In the genomic region with DNA sequence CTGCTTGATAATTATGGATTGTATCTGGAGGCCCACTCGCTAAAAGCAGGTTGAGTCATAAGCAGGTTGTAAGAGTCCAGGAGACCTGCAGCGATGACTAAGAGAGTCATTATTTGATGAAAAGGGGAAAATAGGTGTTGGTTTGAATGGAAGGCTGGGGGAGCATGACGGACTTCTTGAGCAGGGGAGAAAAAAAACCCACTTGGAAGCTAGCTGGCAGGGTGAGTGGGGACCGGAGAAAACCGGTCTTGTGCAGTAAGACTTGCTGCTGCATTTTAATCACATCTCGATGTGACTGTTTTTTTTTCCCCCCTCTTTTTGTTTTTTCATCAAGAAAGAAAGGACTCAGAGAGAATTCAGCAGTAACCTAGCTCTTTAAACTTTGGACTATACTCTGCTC, we compare ENCODE assay signal across 15 cellular contexts.
A peak's percentile ranks its signal among the peaks of the same experiment; 100 is the strongest.
DNase-seq lines count a peak whose midpoint lies in the region; ATAC-seq, FAIRE-seq and TF ChIP-seq lines count a peak whose summit lies in the region.
"Had no signal": no experiment of that assay in that cellular context is flagged by ENCODE, and none has a peak within 500 bp of the region (broad histone marks: within the 10 kb centered on the region; RNA-seq: fewer than 3 reads in every experiment).

No MANE protein-coding gene starts in this region.

- H3K36me3 ChIP-seq in bronchial epithelial cell (ENCODE audit: control insufficient read depth, insufficient read depth, low read length) (no peaks in the 10 kb centered on the region), neuronal stem cell (replicated peaks in 1 of 2; ENCODE audit: control insufficient read depth in 2 of 2, insufficient read depth in 2 of 2, low read length in 2 of 2) (no peaks in the 10 kb centered on the region)

- TF ChIP-seq CTCF in bronchial epithelial cell (IDR thresholded peaks at IDR 0.05; ENCODE audit: insufficient read depth, low read length, severe bottlenecking) (no peak), type B pancreatic cell (conservative IDR thresholded peaks at IDR 0.05) (no peak)

- WGBS in neuronal stem cell (ENCODE audit: extremely low coverage in 2 of 2, insufficient read length in 2 of 2, insufficient replicate concordance in 1 of 2), 2 donors = no CpG with 5 or more reads among the region's 6 CpGs

- H3K27me3 ChIP-seq in bronchial epithelial cell (ENCODE audit: control insufficient read depth, insufficient read depth, low read length) (no peaks in the 10 kb centered on the region), neuronal stem cell (ENCODE audit: control insufficient read depth in 3 of 3, insufficient read depth in 3 of 3, low read depth in 1 of 3, low read length in 3 of 3) (peaks cover 0 to 5% (median 0%) of the 10 kb centered on the region in 3 experiments)

- no peak overlapping the region for H2BK12ac ChIP-seq in neuronal stem cell (ENCODE audit: low read length)

- H3K4me3 ChIP-seq in bronchial epithelial cell (ENCODE audit: low read depth, low read length) (no peak overlapping the region), neuronal stem cell (ENCODE audit: low read length in 2 of 2) (no peak overlapping the region)

- H3K4me1 Mint-ChIP-seq in type B pancreatic cell (ENCODE audit: unreplicated experiment) = no peaks in the 10 kb centered on the region

- H3K79me1 ChIP-seq in neuronal stem cell (ENCODE audit: low read depth, low read length) = no peaks in the 10 kb centered on the region

- no peak overlapping the region for H3K23ac ChIP-seq in neuronal stem cell (ENCODE audit: low read depth, low read length, poor library complexity)

- no peaks in the 10 kb centered on the region for H3K9me3 Mint-ChIP-seq in type B pancreatic cell

- H3K4me2 ChIP-seq in neuronal stem cell (ENCODE audit: insufficient read depth, low read length, poor library complexity, severe bottlenecking) = no peak overlapping the region

- no peak overlapping the region for H3K14ac ChIP-seq in neuronal stem cell (ENCODE audit: low read length)

- H2AK5ac ChIP-seq in neuronal stem cell (ENCODE audit: low read depth, low read length) = no peak overlapping the region

- FAIRE-seq in bronchial epithelial cell (lab: Jason Lieb, UNC) = no peak
- FAIRE-seq: HTR-8/SVneo had no signal

- H2AFZ ChIP-seq in neuronal stem cell (ENCODE audit: low read length) = peak overlapping the region; percentile 77

- no peak for ATAC-seq in HG02852 (IDR thresholded peaks at IDR 0.05; ENCODE audit: unreplicated experiment)
- ATAC-seq in activated CD4-positive, CD25-positive, alpha-beta regulatory T cell treated with anti-CD3 and anti-CD28 coated beads, Interleukin-2, amount 50 U/mL, for 24 hours = no peak

- H3K4me3 Mint-ChIP-seq in type B pancreatic cell = no peak overlapping the region

- H3K27ac Mint-ChIP-seq in type B pancreatic cell = no peak overlapping the region

- H3K18ac ChIP-seq in neuronal stem cell (ENCODE audit: low read length) = no peak overlapping the region

- H3K4ac ChIP-seq in neuronal stem cell (ENCODE audit: low read length) = no peak overlapping the region

- H4K8ac ChIP-seq in neuronal stem cell (ENCODE audit: low read depth, low read length) = no peak overlapping the region

- H3K4me1 ChIP-seq in neuronal stem cell (ENCODE audit: control insufficient read depth in 2 of 2, insufficient read depth in 1 of 2, low read depth in 1 of 2, low read length in 2 of 2) = peaks cover 1 to 3% of the 10 kb centered on the region in 2 donors

- no peaks in the 10 kb centered on the region for H3K9me3 ChIP-seq in neuronal stem cell (replicated peaks in 1 of 2; ENCODE audit: control insufficient read depth in 2 of 2, insufficient read depth in 1 of 2, low read depth in 1 of 2, low read length in 2 of 2)

- H4K91ac ChIP-seq in neuronal stem cell (ENCODE audit: low read depth, low read length, poor library complexity) = no peak overlapping the region

- no peak overlapping the region for H3K27ac ChIP-seq in neuronal stem cell (replicated peaks; ENCODE audit: low read length)
- H3K27ac ChIP-seq: C4-2B had no signal

- H3K9ac ChIP-seq in neuronal stem cell (ENCODE audit: low read depth, low read length, poor library complexity) = no peak overlapping the region

- no peak overlapping the region for H2BK120ac ChIP-seq in neuronal stem cell (ENCODE audit: low read depth, low read length)

- H3K27me3 Mint-ChIP-seq in type B pancreatic cell = no peaks in the 10 kb centered on the region

- no peaks in the 10 kb centered on the region for H3K36me3 Mint-ChIP-seq in type B pancreatic cell

- peak; percentile 85 for DNase-seq in DMS53 (lab: John Stamatoyannopoulos, UW)
- peak; percentile 6 for DNase-seq in NCI-H146 treated with DMSO at 0.1 percent for 48 hours (lab: John Stamatoyannopoulos, UW; ENCODE audit: unreplicated experiment)
- DNase-seq in bronchial epithelial cell (ENCODE audit: low read depth) = peak; percentile 0
- no peak for DNase-seq in neuronal stem cell (ENCODE audit: low spot score)
- no peak for DNase-seq in NCI-H526 treated with DMSO at 0.1 percent for 48 hours (lab: John Stamatoyannopoulos, UW)
- no peak for DNase-seq in type B pancreatic cell (ENCODE audit: extremely low spot score, unreplicated experiment)
- DNase-seq: H7, NCI-H2029, NCI-H226, NCI-H526, SHP77 treated with DMSO at 0.1 percent for 48 hours had no signal

- no peak overlapping the region for H2BK15ac ChIP-seq in neuronal stem cell (ENCODE audit: low read length)

- H2BK5ac ChIP-seq in neuronal stem cell (ENCODE audit: low read length) = no peak overlapping the region

Comparison
In these comparisons a context has a peak if more than half of its experiments do, and no peak if none do; other contexts are left out.
1. DNase-seq: peak in DMS53 (single experiment), NCI-H146 treated with DMSO at 0.1 percent for 48 hours (single experiment) and bronchial epithelial cell (single experiment); none in neuronal stem cell (single experiment), NCI-H526 treated with DMSO at 0.1 percent for 48 hours (single experiment) and type B pancreatic cell (single experiment).